ENCODE assay signal across 17 cellular contexts in the genomic region with DNA sequence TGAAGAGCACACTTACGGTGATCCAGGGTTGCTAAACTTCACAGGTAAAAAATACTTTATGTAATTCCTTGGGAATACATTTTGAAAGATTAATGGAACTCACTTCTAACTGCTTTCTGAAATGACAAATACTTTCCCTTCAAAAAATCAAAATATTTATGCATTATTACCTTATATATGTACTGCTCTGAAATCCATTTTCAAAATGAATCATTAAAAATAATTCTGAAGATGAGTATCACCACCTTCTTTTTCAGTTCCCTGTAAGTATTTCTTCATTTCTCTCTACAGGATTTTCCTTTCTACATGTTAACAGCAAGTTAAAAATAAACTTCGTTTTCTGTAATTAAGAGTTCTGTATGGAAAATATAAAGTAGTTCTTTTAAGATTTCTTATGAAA.
A peak's percentile ranks its signal among the peaks of the same experiment; 100 is the strongest.
DNase-seq lines count a peak whose midpoint lies in the region; ATAC-seq, FAIRE-seq and TF ChIP-seq lines count a peak whose summit lies in the region.
"Had no signal": no experiment of that assay in that cellular context is flagged by ENCODE, and none has a peak within 500 bp of the region (broad histone marks: within the 10 kb centered on the region; RNA-seq: fewer than 3 reads in every experiment).

No MANE protein-coding gene starts in this region.

- no peaks in the 10 kb centered on the region for H3K4me1 Mint-ChIP-seq in natural killer cell treated with Interleukin-12 subunit alpha and Interleukin-12 subunit beta and Interleukin-15 and Interleukin-18, amount 100 ng/mL, for 72 hours (ENCODE audit: low read depth in 2 of 2)

- no peaks in the 10 kb centered on the region for H3K79me2 ChIP-seq in Loucy (ENCODE audit: insufficient read depth, low read length)

- no peak for TF ChIP-seq POLR2A in Peyer's patch (IDR thresholded peaks at IDR 0.05)

- DNase-seq in caudate nucleus (lab: John Stamatoyannopoulos, UW) (no peak), Peyer's patch (no peak)
- DNase-seq in natural killer cell treated with Interleukin-12 subunit alpha and Interleukin-12 subunit beta and Interleukin-15 and Interleukin-18, amount 100 ng/mL, for 72 hours (ENCODE audit: low spot score) = no peak
- DNase-seq: C1 segment of cervical spinal cord; Calu3; CD4-positive, alpha-beta memory T cell; COR-L47; DMS153; DND-41; H9 had no signal

- no peaks in the 10 kb centered on the region for H3K9me2 ChIP-seq in Loucy (replicated peaks; ENCODE audit: low read depth, low read length)

- no peaks in the 10 kb centered on the region for H4K20me1 ChIP-seq in Loucy (ENCODE audit: insufficient read depth, low read length, poor library complexity, severe bottlenecking)

- TF ChIP-seq CTCF in Loucy (conservative IDR thresholded peaks at IDR 0.05; ENCODE audit: low read length) = no peak
- no peak for TF ChIP-seq CTCF in Peyer's patch (IDR thresholded peaks at IDR 0.05)

- H2AFZ ChIP-seq in Loucy (ENCODE audit: low read length) = no peak overlapping the region
- H2AFZ ChIP-seq: GM23338 had no signal

- H3K9me3 Mint-ChIP-seq in natural killer cell treated with Interleukin-12 subunit alpha and Interleukin-12 subunit beta and Interleukin-15 and Interleukin-18, amount 100 ng/mL, for 72 hours = peaks cover 3% of the 10 kb centered on the region
- H3K9me3 Mint-ChIP-seq: CD4-positive, alpha-beta memory T cell; GM23338; H9 had no signal

- H3K27ac ChIP-seq in caudate nucleus (ENCODE audit: low read depth, low read length) (no peak overlapping the region), Peyer's patch (no peak overlapping the region)

- H3K4me1 ChIP-seq in Loucy (ENCODE audit: insufficient read depth, low read length, poor library complexity, severe bottlenecking) = peaks cover 33% of the 10 kb centered on the region
- no peaks in the 10 kb centered on the region for H3K4me1 ChIP-seq in Peyer's patch

- H3K9me3 ChIP-seq in Loucy (ENCODE audit: insufficient read depth, low read depth, low read length) (no peaks in the 10 kb centered on the region), Peyer's patch (no peaks in the 10 kb centered on the region)

- H3K36me3 ChIP-seq in Loucy (ENCODE audit: insufficient read depth, low read length) = no peaks in the 10 kb centered on the region
- no peaks in the 10 kb centered on the region for H3K36me3 ChIP-seq in Peyer's patch

- H3K27me3 ChIP-seq in Loucy (ENCODE audit: insufficient read depth, low read length, poor library complexity, severe bottlenecking) (no peaks in the 10 kb centered on the region), Peyer's patch (no peaks in the 10 kb centered on the region)

- H3K9ac ChIP-seq in Loucy (ENCODE audit: low read depth, low read length, poor library complexity, severe bottlenecking) = peak overlapping the region; percentile 25

- H3K4me3 ChIP-seq in Loucy (ENCODE audit: low read length, poor library complexity, severe bottlenecking) = no peak overlapping the region
- no peak overlapping the region for H3K4me3 ChIP-seq in Peyer's patch
- H3K4me3 ChIP-seq: GM23338 had no signal

- peak overlapping the region; percentile 29 for H3K4me2 ChIP-seq in Loucy (ENCODE audit: low read depth, low read length, poor library complexity, severe bottlenecking)
- H3K4me2 ChIP-seq: GM23338 had no signal

- no peak overlapping the region for H3K4me3 Mint-ChIP-seq in natural killer cell treated with Interleukin-12 subunit alpha and Interleukin-12 subunit beta and Interleukin-15 and Interleukin-18, amount 100 ng/mL, for 72 hours
- H3K4me3 Mint-ChIP-seq: CD4-positive, alpha-beta memory T cell; GM23338; H9 had no signal

- peak; percentile 5 for FAIRE-seq in islet of Langerhans (lab: Jason Lieb, UNC)
- FAIRE-seq: G401.6, GM12892 had no signal

- H3F3A ChIP-seq in Loucy (ENCODE audit: low read depth) = no peaks in the 10 kb centered on the region

- peak; percentile 44 for ATAC-seq in HG02610 (IDR thresholded peaks at IDR 0.05; ENCODE audit: unreplicated experiment)
- no peak for ATAC-seq in natural killer cell treated with Interleukin-12 subunit alpha and Interleukin-12 subunit beta and Interleukin-15 and Interleukin-18, amount 100 ng/mL, for 72 hours
- ATAC-seq: GM23338, HCT116 had no signal

- H3K36me3 Mint-ChIP-seq in natural killer cell treated with Interleukin-12 subunit alpha and Interleukin-12 subunit beta and Interleukin-15 and Interleukin-18, amount 100 ng/mL, for 72 hours = no peaks in the 10 kb centered on the region
- H3K36me3 Mint-ChIP-seq: CD4-positive, alpha-beta memory T cell had no signal

- no peaks in the 10 kb centered on the region for H3K27me3 Mint-ChIP-seq in natural killer cell treated with Interleukin-12 subunit alpha and Interleukin-12 subunit beta and Interleukin-15 and Interleukin-18, amount 100 ng/mL, for 72 hours
- H3K27me3 Mint-ChIP-seq: CD4-positive, alpha-beta memory T cell had no signal

- H3K27ac Mint-ChIP-seq in natural killer cell treated with Interleukin-12 subunit alpha and Interleukin-12 subunit beta and Interleukin-15 and Interleukin-18, amount 100 ng/mL, for 72 hours = no peak overlapping the region
- H3K27ac Mint-ChIP-seq: CD4-positive, alpha-beta memory T cell; GM23338; H9 had no signal
